Comparison of ENCODE assay signal across 21 cellular contexts in the genomic region with DNA sequence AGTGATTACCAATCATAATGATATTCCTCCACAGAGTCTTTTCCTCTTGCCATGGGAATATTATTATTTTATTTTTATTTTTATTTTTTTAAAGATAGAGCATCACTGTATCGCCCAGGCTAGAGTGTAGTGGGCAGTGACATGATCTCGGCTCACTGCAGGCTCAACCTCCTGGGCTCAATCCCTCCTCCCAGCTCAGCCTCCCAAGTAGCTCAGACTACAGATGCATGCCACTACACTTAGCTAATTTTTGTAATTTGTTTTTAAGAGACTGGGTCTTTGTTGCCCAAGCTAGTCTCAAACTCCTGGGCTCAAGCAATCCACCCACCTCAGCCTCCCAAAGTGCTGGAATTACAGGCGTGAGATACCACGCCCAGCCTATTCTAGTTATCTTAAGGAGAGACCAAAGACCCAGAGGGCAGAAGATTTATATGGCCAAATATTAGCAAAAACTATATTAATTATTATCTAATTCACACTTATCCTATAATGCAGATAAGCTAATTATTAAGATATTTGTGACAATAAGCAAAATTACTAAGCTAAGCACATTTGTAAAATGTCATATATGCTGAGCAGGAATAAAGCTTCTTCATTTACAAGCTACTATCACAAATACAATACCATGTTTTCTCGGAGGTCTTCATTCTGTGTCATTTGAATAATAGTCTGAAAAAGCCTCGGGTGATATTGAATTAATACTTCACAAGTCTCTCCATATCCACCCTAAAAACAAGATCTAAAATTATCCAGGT.
"Had no signal": no experiment of that assay in that cellular context is flagged by ENCODE, and none has a peak within 500 bp of the region (broad histone marks: within the 10 kb centered on the region; RNA-seq: fewer than 3 reads in every experiment).

No MANE protein-coding gene starts in this region.

- H3K9me3 ChIP-seq: esophagus muscularis mucosa, gastroesophageal sphincter, left lung, lower lobe of right lung had no signal

- H3K79me2 ChIP-seq: hepatocyte had no signal

- H3K27ac ChIP-seq: coronary artery, dorsolateral prefrontal cortex, esophagus muscularis mucosa, foreskin keratinocyte, gastroesophageal sphincter, heart left ventricle, hepatocyte, left lung, lower lobe of right lung had no signal

- H3K27me3 ChIP-seq: dorsolateral prefrontal cortex, esophagus muscularis mucosa, foreskin keratinocyte, gastroesophageal sphincter, heart left ventricle, hepatocyte, left lung had no signal

- FAIRE-seq: endothelial cell of umbilical vein, keratinocyte had no signal

- H3K4me2 ChIP-seq: hepatocyte had no signal

- DNase-seq: dermis blood vessel endothelial cell; dorsolateral prefrontal cortex; effector CD4-positive, alpha-beta T cell; effector memory CD4-positive, alpha-beta T cell; heart left ventricle; hypothalamus; immature natural killer cell; left cardiac atrium; left lung; left ventricle myocardium superior; lower lobe of right lung; mesenchymal stem cell; midbrain; naive thymus-derived CD4-positive, alpha-beta T cell had no signal

- H3K4me3 ChIP-seq: coronary artery, dorsolateral prefrontal cortex, esophagus muscularis mucosa, gastroesophageal sphincter, heart left ventricle, hepatocyte, left lung, lower lobe of right lung had no signal

- ATAC-seq: foreskin keratinocyte; gastroesophageal sphincter; heart left ventricle; left cardiac atrium; left lung; left ventricle myocardium superior; lower lobe of right lung; naive thymus-derived CD4-positive, alpha-beta T cell had no signal

- H3K4me1 ChIP-seq: foreskin keratinocyte, heart left ventricle, left lung, lower lobe of right lung had no signal

- H2AFZ ChIP-seq: hepatocyte had no signal
